1 cellular context compared by ENCODE assay signal in the genomic region with DNA sequence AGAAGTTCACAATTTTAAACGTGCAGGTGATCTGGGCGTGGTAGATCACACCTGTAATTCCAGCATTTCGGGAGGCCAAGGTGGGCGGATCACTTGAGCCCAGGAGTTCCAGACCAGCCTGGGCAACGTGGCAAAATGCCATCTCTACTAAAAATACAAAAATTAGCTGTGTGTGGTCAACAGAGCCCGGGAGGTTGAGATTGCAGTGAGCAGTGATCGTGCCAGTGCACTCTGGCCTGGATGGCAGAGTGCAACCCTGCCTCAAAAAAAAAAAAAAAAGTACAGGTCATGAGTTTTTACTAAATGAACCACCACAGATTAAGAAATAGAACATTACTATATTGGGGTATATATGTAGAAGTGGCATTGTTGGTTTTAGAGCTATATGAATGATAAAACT.
TF ChIP-seq lines count a peak whose summit lies in the region.

No MANE protein-coding gene starts in this region.

TF ChIP-seq in liver, 16 proteins besides CTCF, POLR2A, EP300 and RAD21:
- TF ChIP-seq HNF4A (conservative IDR thresholded peaks at IDR 0.05) (peak; percentile 53 to 61), RXRA (IDR thresholded peaks at IDR 0.05) (peak; percentile 19 to 45), JUND (IDR thresholded peaks at IDR 0.05) (peak in 1 of 2 donors; percentile 8), TAF1 (conservative IDR thresholded peaks at IDR 0.05) (peak; percentile 30)
TF ChIP-seq in liver: peak in this region for 4; not testable (repeated sequence) for 12.
